In the genomic region with DNA sequence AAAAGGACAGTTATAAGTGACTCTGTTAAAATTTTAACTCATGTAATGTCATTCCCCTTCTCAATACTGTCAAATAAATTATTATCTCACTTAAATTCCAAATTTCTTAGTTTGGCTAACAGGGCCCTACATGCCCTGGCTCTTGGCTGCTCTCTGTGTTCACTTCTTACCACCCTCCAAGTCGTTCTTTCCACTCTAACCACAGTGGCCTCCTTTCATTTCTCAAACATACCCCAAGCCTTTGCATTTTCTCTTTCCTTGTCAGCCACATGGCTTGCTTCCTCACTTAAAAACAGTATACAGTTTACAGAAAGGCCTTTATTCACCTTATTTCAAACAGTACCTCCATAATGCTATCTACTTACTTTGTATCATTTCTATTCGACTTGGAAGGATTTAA, we compare ENCODE assay signal across 15 cellular contexts.
"Had no signal": no experiment of that assay in that cellular context is flagged by ENCODE, and none has a peak within 500 bp of the region (broad histone marks: within the 10 kb centered on the region; RNA-seq: fewer than 3 reads in every experiment).

No MANE protein-coding gene starts in this region.

- H3K36me3 ChIP-seq: prostate gland, right atrium auricular region, vagina had no signal

- H3K4me1 ChIP-seq: prostate gland, right atrium auricular region, vagina had no signal

- ATAC-seq: activated CD4-positive, alpha-beta T cell treated with anti-CD3 and anti-CD28 coated beads for 36 hours; activated T-helper 17 cell treated with anti-CD3 and anti-CD28 coated beads, Interleukin-2, amount 50 U/mL, for 72 hours; stimulated activated naive CD8-positive, alpha-beta T cell treated with anti-CD3 and anti-CD28 coated beads, Interleukin-15, amount 100 ng/mL, for 72 hours had no signal

- H3K27ac ChIP-seq: prostate gland, right atrium auricular region, skin epidermis, vagina had no signal

- H3K27me3 ChIP-seq: right atrium auricular region, vagina had no signal

- H3K4me3 ChIP-seq: prostate gland, right atrium auricular region, skin epidermis, vagina had no signal

- DNase-seq: activated CD4-positive, alpha-beta T cell treated with anti-CD3 and anti-CD28 coated beads for 36 hours; activated CD4-positive, alpha-beta T cell treated with anti-CD3 and anti-CD28 coated beads, Interleukin-2, amount 50 U/mL, for 48 hours; activated naive CD4-positive, alpha-beta T cell; activated naive CD8-positive, alpha-beta T cell treated with anti-CD3 and anti-CD28 coated beads for 36 hours; activated T-cell treated with anti-CD3 and anti-CD28 coated beads for 4 hours; amniotic stem cell; stimulated activated CD4-positive, alpha-beta T cell treated with anti-CD3 and anti-CD28 coated beads, Interleukin-15, amount 100 ng/mL, for 24 hours; stimulated activated CD4-positive, alpha-beta T cell treated with anti-CD3 and anti-CD28 coated beads, Interleukin-2, amount 100 ng/mL, for 48 hours; stimulated activated naive CD8-positive, alpha-beta T cell treated with anti-CD3 and anti-CD28 coated beads, Interleukin-15, amount 100 ng/mL, for 72 hours; trophoblast cell had no signal
